ENCODE assay signal across 13 cellular contexts in genomic region chr5:15807861-15808260, GRCh38.
A peak's percentile ranks its signal among the peaks of the same experiment; 100 is the strongest.
DNase-seq lines count a peak whose midpoint lies in the region; TF ChIP-seq lines count a peak whose summit lies in the region.
"Had no signal": no experiment of that assay in that cellular context is flagged by ENCODE, and none has a peak within 500 bp of the region (broad histone marks: within the 10 kb centered on the region; RNA-seq: fewer than 3 reads in every experiment).

No MANE protein-coding gene starts in this region.

- no peak overlapping the region for H3K14ac ChIP-seq in trophoblast cell (ENCODE audit: low read length)

- no peaks in the 10 kb centered on the region for H3K27me3 ChIP-seq in left ventricle myocardium inferior (ENCODE audit: low read depth)
- H3K27me3 ChIP-seq in trophoblast cell (ENCODE audit: insufficient read depth, low read length), result no peaks in the 10 kb centered on the region
- H3K27me3 ChIP-seq: breast epithelium, neural progenitor cell had no signal

- H3K79me2 ChIP-seq in trophoblast cell (ENCODE audit: control insufficient read depth, insufficient read depth, low read length, poor library complexity), result no peaks in the 10 kb centered on the region

- DNase-seq in NCI-H524 (lab: John Stamatoyannopoulos, UW) (peak; percentile 45 to 83), NCI-H524 treated with DMSO at 0.1 percent for 48 hours (lab: John Stamatoyannopoulos, UW) (no peak), astrocyte of the hippocampus (ENCODE audit: low read depth, low spot score) (peak; percentile 35), left ventricle myocardium inferior (peak; percentile 46), superior temporal gyrus (ENCODE audit: extremely low spot score) (peak; percentile 67), trophoblast cell (no peak), NOMO-1 treated with dmso at 0.1 percent for 144 hours (lab: John Stamatoyannopoulos, UW; ENCODE audit: unreplicated experiment) (no peak), NCI-H1048 (lab: John Stamatoyannopoulos, UW) (no peak)
- DNase-seq: ACHN, NCI-H1436, SW 1271 had no signal

- TF ChIP-seq CTCF in left ventricle myocardium inferior (IDR thresholded peaks at IDR 0.05; ENCODE audit: borderline replicate concordance), result peak; percentile 49

- peaks cover 14% of the 10 kb centered on the region for H3K9me3 ChIP-seq in left ventricle myocardium inferior (replicated peaks)
- peaks cover 5% of the 10 kb centered on the region for H3K9me3 ChIP-seq in trophoblast cell (ENCODE audit: insufficient read depth, low read depth, low read length)

- H2BK12ac ChIP-seq in trophoblast cell (ENCODE audit: low read length), result no peak overlapping the region

- no peak overlapping the region for H3K18ac ChIP-seq in trophoblast cell (ENCODE audit: low read length)

- H4K8ac ChIP-seq in trophoblast cell (ENCODE audit: low read depth, low read length), result no peak overlapping the region

- H3K79me1 ChIP-seq in trophoblast cell (ENCODE audit: low read length), result no peaks in the 10 kb centered on the region

- no peak overlapping the region for H2BK120ac ChIP-seq in trophoblast cell (ENCODE audit: insufficient read depth, low read length, poor library complexity)

- H4K12ac ChIP-seq in trophoblast cell (ENCODE audit: low read depth, low read length), result no peak overlapping the region

- no peak overlapping the region for H4K91ac ChIP-seq in trophoblast cell (ENCODE audit: low read depth, low read length)

- no peak overlapping the region for H3K23ac ChIP-seq in trophoblast cell (ENCODE audit: low read length)

- H3K27ac ChIP-seq in left ventricle myocardium inferior (replicated peaks), result peak overlapping the region; percentile 73
- no peak overlapping the region for H3K27ac ChIP-seq in trophoblast cell (ENCODE audit: low read depth, low read length)
- H3K27ac ChIP-seq: neural progenitor cell had no signal

- H2BK5ac ChIP-seq in trophoblast cell (ENCODE audit: low read depth, low read length, poor library complexity), result no peak overlapping the region

- H3K4me1 ChIP-seq in left ventricle myocardium inferior (peaks cover 30% of the 10 kb centered on the region), trophoblast cell (ENCODE audit: control insufficient read depth in 1 of 2, insufficient read depth in 2 of 2, low read length in 2 of 2) (no peaks in the 10 kb centered on the region)
- H3K4me1 ChIP-seq: breast epithelium, neural progenitor cell had no signal

- H3K9ac ChIP-seq in trophoblast cell (ENCODE audit: low read length), result no peak overlapping the region
- H3K9ac ChIP-seq: neural progenitor cell had no signal

- no peak overlapping the region for H3K4ac ChIP-seq in trophoblast cell (ENCODE audit: low read depth, low read length)

- H2AK5ac ChIP-seq in trophoblast cell (ENCODE audit: low read length), result no peak overlapping the region

- intact Hi-C loops in left ventricle myocardium inferior (cut with micrococcal nuclease), result no loop called here

- H3K4me2 ChIP-seq in trophoblast cell (ENCODE audit: low read length), result no peak overlapping the region
- H3K4me2 ChIP-seq: neural progenitor cell had no signal

- H3K36me3 ChIP-seq in left ventricle myocardium inferior, result no peaks in the 10 kb centered on the region
- H3K36me3 ChIP-seq in trophoblast cell (ENCODE audit: control insufficient read depth in 1 of 2, insufficient read depth in 2 of 2, low read length in 2 of 2), result peaks cover 0 to 3% of the 10 kb centered on the region in 2 experiments
- H3K36me3 ChIP-seq: breast epithelium had no signal

- no peak overlapping the region for H2AFZ ChIP-seq in trophoblast cell (ENCODE audit: insufficient read depth, low read length, poor library complexity)
- H2AFZ ChIP-seq: neural progenitor cell had no signal

- WGBS in trophoblast cell (ENCODE audit: extremely low coverage, insufficient coverage, insufficient read length), result no CpG with 5 or more reads among the region's 5 CpGs

- H3K4me3 ChIP-seq in left ventricle myocardium inferior (no peak overlapping the region), trophoblast cell (ENCODE audit: low read depth, low read length) (no peak overlapping the region)
- H3K4me3 ChIP-seq: breast epithelium, neural progenitor cell had no signal

Comparison
In these comparisons a context has a peak if more than half of its experiments do, and no peak if none do; other contexts are left out.
1. DNase-seq: peak in NCI-H524 (2 of 2), astrocyte of the hippocampus (single experiment), left ventricle myocardium inferior (single experiment) and superior temporal gyrus (single experiment); none in NCI-H524 treated with DMSO at 0.1 percent for 48 hours (single experiment), trophoblast cell (0 of 2), NOMO-1 treated with dmso at 0.1 percent for 144 hours (single experiment) and NCI-H1048 (single experiment).